17 cellular contexts compared by ENCODE assay signal in the genomic region with DNA sequence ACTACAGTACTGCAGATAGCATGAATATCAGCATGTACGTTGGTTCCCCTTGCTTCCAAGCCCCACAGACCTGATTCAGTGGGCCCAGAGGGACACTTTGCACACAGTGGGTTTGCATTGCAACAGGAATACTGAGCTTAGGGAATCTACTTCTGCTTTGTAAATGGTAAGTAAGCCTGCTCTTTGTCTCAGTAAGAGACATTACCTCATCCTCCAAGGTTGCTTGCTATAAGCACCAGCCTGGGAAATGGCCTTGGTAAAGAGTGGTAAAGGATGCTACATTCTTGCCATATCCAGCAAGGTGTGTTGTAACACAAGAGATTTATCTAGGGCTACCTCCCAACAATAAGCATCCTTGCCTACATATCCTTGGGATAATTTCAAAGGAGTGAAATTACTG.
A peak's percentile ranks its signal among the peaks of the same experiment; 100 is the strongest.
DNase-seq lines count a peak whose midpoint lies in the region; ATAC-seq and TF ChIP-seq lines count a peak whose summit lies in the region.
"Had no signal": no experiment of that assay in that cellular context is flagged by ENCODE, and none has a peak within 500 bp of the region (broad histone marks: within the 10 kb centered on the region; RNA-seq: fewer than 3 reads in every experiment).

No MANE protein-coding gene starts in this region.

- no peaks in the 10 kb centered on the region for H3K36me3 Mint-ChIP-seq in endodermal cell (ENCODE audit: low read depth)
- H3K36me3 Mint-ChIP-seq in CD14-positive monocyte, result no peaks in the 10 kb centered on the region
- H3K36me3 Mint-ChIP-seq: CD4-positive, CD25-positive, alpha-beta regulatory T cell had no signal

- DNase-seq in endodermal cell, result peak; percentile 54
- DNase-seq in iPS-NIHi11 (ENCODE audit: low spot score), result peak; percentile 14
- no peak for DNase-seq in NCI-H2196 (lab: John Stamatoyannopoulos, UW; ENCODE audit: unreplicated experiment)
- no peak for DNase-seq in midbrain (lab: John Stamatoyannopoulos, UW)
- no peak for DNase-seq in CD14-positive monocyte (ENCODE audit: low spot score)
- DNase-seq: AML-193; CD4-positive, CD25-positive, alpha-beta regulatory T cell; DMS53; GM23248; HCEC 1CT; HFFc6; IMR-90; KBM-7 had no signal

- H3K9me3 ChIP-seq in HUES64 (ENCODE audit: insufficient read depth, low read depth, low read length), result no peaks in the 10 kb centered on the region
- no peaks in the 10 kb centered on the region for H3K9me3 ChIP-seq in endodermal cell (ENCODE audit: control insufficient read depth, low read length)
- H3K9me3 ChIP-seq: BLaER1 had no signal

- H3K4me1 Mint-ChIP-seq in endodermal cell (peaks cover 2% of the 10 kb centered on the region), CD14-positive monocyte (no peaks in the 10 kb centered on the region)
- H3K4me1 Mint-ChIP-seq: CD4-positive, CD25-positive, alpha-beta regulatory T cell had no signal

- no peak for ATAC-seq in GM18505 (IDR thresholded peaks at IDR 0.05; ENCODE audit: unreplicated experiment)

- H3K36me3 ChIP-seq in HUES64 (ENCODE audit: insufficient read depth, low read length) (no peaks in the 10 kb centered on the region), endodermal cell (ENCODE audit: control insufficient read depth, insufficient read depth, low read length) (no peaks in the 10 kb centered on the region)
- H3K36me3 ChIP-seq: BLaER1 had no signal

- H3K9me3 Mint-ChIP-seq in endodermal cell (no peaks in the 10 kb centered on the region), CD14-positive monocyte (peaks cover 0 to 9% (median 2%) of the 10 kb centered on the region in 7 donors)
- H3K9me3 Mint-ChIP-seq: HFFc6 had no signal

- H3K4me1 ChIP-seq in HUES64 (ENCODE audit: insufficient read depth, low read length) (peaks cover 17% of the 10 kb centered on the region), endodermal cell (ENCODE audit: control insufficient read depth, insufficient read depth, low read length) (no peaks in the 10 kb centered on the region)
- H3K4me1 ChIP-seq: BLaER1 had no signal

- no peak for TF ChIP-seq POLR2A in GM18505 (IDR thresholded peaks at IDR 0.05; ENCODE audit: borderline replicate concordance, extremely low read depth, insufficient read depth, insufficient read length)

- H3K9ac ChIP-seq in HUES64 (ENCODE audit: low read depth, low read length), result no peak overlapping the region
- no peak overlapping the region for H3K9ac ChIP-seq in endodermal cell (ENCODE audit: extremely low read depth, low read length, poor library complexity, severe bottlenecking)
- H3K9ac ChIP-seq: BLaER1, GM23248 had no signal

- TF ChIP-seq CTCF in endodermal cell (conservative IDR thresholded peaks at IDR 0.05), result no peak
- no peak for TF ChIP-seq CTCF in CD14-positive monocyte (IDR thresholded peaks at IDR 0.05)

- H3K4me3 ChIP-seq in HUES64 (ENCODE audit: low read length), result no peak overlapping the region
- H3K4me3 ChIP-seq in endodermal cell (ENCODE audit: low read length), result no peak overlapping the region
- H3K4me3 ChIP-seq: BLaER1, GM23248 had no signal

- H3K4me3 Mint-ChIP-seq in endodermal cell, result no peak overlapping the region
- no peak overlapping the region for H3K4me3 Mint-ChIP-seq in CD14-positive monocyte
- H3K4me3 Mint-ChIP-seq: CD4-positive, CD25-positive, alpha-beta regulatory T cell; HFFc6 had no signal

- H3K27me3 ChIP-seq in HUES64 (ENCODE audit: insufficient read depth, low read length) (no peaks in the 10 kb centered on the region), endodermal cell (ENCODE audit: control insufficient read depth, insufficient read depth, low read length, poor library complexity, severe bottlenecking) (no peaks in the 10 kb centered on the region)
- H3K27me3 ChIP-seq: BLaER1 had no signal

- H3K27me3 Mint-ChIP-seq in endodermal cell (ENCODE audit: insufficient read depth), result no peaks in the 10 kb centered on the region
- H3K27me3 Mint-ChIP-seq in CD14-positive monocyte (ENCODE audit: low read depth in 3 of 3), result peaks cover 0 to 2% (median 0%) of the 10 kb centered on the region in 3 donors
- H3K27me3 Mint-ChIP-seq: CD4-positive, CD25-positive, alpha-beta regulatory T cell had no signal

- H3K27ac Mint-ChIP-seq in endodermal cell (peak overlapping the region; percentile 59), CD14-positive monocyte (no peak overlapping the region)
- H3K27ac Mint-ChIP-seq: CD4-positive, CD25-positive, alpha-beta regulatory T cell; HFFc6 had no signal

- WGBS in HUES64, result 52% methylated on average over 1 of the region's 1 CpG
- 75 to 76% methylated on average over 1 of the region's 1 CpG for WGBS in endodermal cell (ENCODE audit: insufficient coverage in 1 of 2, insufficient read length in 1 of 2), 2 experiments

- peak overlapping the region; percentile 63; the same call in 1 of the 2 replicates for H3K27ac ChIP-seq in HUES64 (ENCODE audit: low read depth, low read length)
- no peak overlapping the region for H3K27ac ChIP-seq in endodermal cell (ENCODE audit: low read depth, low read length)
- H3K27ac ChIP-seq: BLaER1, GM23248, HL-60 had no signal

- intact Hi-C loops in CD14-positive monocyte (cut with micrococcal nuclease), result no loop called here

Comparison
In these comparisons a context has a peak if more than half of its experiments do, and no peak if none do; other contexts are left out.
1. DNase-seq: peak in endodermal cell (single experiment) and iPS-NIHi11 (single experiment); none in NCI-H2196 (single experiment), midbrain (single experiment) and CD14-positive monocyte (single experiment).